ENCODE assay signal across 25 cellular contexts in the genomic region with DNA sequence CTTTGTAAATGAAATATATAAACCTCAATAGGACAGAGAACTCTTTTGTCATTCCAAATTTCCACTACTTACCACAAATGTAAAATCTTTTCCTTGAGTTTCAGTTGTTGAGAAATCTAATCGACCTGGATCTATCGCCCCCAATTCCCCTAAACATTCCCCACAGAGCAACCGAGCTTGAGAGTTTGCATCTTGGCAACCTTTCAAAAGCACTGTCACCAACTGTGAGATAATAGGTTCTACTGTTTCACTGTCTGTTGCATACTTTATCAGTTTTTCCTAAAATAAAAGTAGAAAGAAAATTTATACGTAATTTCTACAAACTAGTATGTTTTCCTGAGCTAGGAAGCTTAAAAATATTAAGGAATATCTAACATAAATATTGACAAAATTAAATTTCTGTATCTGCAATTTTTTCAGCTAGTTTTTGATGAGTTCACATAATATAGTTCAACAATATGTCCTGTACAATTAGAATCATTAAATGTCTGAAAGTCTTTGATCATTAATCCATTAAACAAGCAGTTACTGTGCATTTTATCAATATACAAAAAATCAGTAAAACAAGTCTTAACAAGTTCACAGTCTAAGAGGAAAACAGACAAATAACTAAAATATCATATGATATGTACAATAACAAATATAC. TPM values are rescaled to one million over a fixed set of nuclear protein-coding genes. Genes with fewer than 3 reads are reported as not detected.
A peak's percentile ranks its signal among the peaks of the same experiment; 100 is the strongest.
DNase-seq lines count a peak whose midpoint lies in the region; ATAC-seq and TF ChIP-seq lines count a peak whose summit lies in the region.
"Had no signal": no experiment of that assay in that cellular context is flagged by ENCODE, and none has a peak within 500 bp of the region (broad histone marks: within the 10 kb centered on the region; RNA-seq: fewer than 3 reads in every experiment).

No MANE protein-coding gene starts in this region.

- intact Hi-C loops in IMR-90 (cut with micrococcal nuclease): no loop called here

- no peak overlapping the region for H2AK5ac ChIP-seq in IMR-90 (ENCODE audit: low read depth, low read length)

- dilution Hi-C loops in IMR-90 (cut with HindIII; ENCODE audit: low sequenced_read_pairs, unreplicated experiment): no loop called here

- H3K4me2 ChIP-seq in IMR-90 (ENCODE audit: low read depth, low read length): no peak overlapping the region

- H3K36me3 ChIP-seq in IMR-90 (ENCODE audit: control insufficient read depth, insufficient read depth, low read length) (peaks cover 5% of the 10 kb centered on the region; the same call in 1 of the 2 replicates), tibial nerve (peaks cover 0 to 58% (median 0%) of the 10 kb centered on the region in 3 donors)
- H3K36me3 ChIP-seq: ovary had no signal

- no peaks in the 10 kb centered on the region for H3K27me3 Mint-ChIP-seq in activated naive CD4-positive, alpha-beta T cell treated with anti-CD3 and anti-CD28 coated beads, Interleukin-2, amount 10 ng/mL, durations not matched to agents 7 days and 5 days
- H3K27me3 Mint-ChIP-seq: activated CD8-positive, alpha-beta T cell treated with anti-CD3 and anti-CD28 coated beads for 36 hours; brain had no signal

- H3K27me3 ChIP-seq in IMR-90 (ENCODE audit: control insufficient read depth, insufficient read depth, low read length) (no peaks in the 10 kb centered on the region), tibial nerve (no peaks in the 10 kb centered on the region)
- H3K27me3 ChIP-seq: adrenal gland, heart right ventricle, MG63, ovary, SJSA1, spleen, transverse colon had no signal

- H3K9me1 ChIP-seq in IMR-90 (ENCODE audit: insufficient read depth, low read length): no peaks in the 10 kb centered on the region

- no peak for ATAC-seq in IMR-90 (ENCODE audit: low read depth)
- ATAC-seq: activated CD8-positive, alpha-beta T cell treated with anti-CD3 and anti-CD28 coated beads for 36 hours; heart right ventricle had no signal

- CTCF ChIA-PET in activated naive CD4-positive, alpha-beta T cell treated with anti-CD3 and anti-CD28 coated beads, Interleukin-2, amount 10 ng/mL, durations not matched to agents 7 days and 5 days (lab: Charles Lee): no interaction called here
- CTCF ChIA-PET in IMR-90 (lab: Yijun Ruan, JAX): no interaction called here

- H3K27ac Mint-ChIP-seq in activated naive CD4-positive, alpha-beta T cell treated with anti-CD3 and anti-CD28 coated beads, Interleukin-2, amount 10 ng/mL, durations not matched to agents 7 days and 5 days: peak overlapping the region; percentile 33
- H3K27ac Mint-ChIP-seq: activated CD8-positive, alpha-beta T cell treated with anti-CD3 and anti-CD28 coated beads for 36 hours; brain had no signal

- TF ChIP-seq EP300 in tibial nerve (IDR thresholded peaks at IDR 0.05): no peak

- H2BK5ac ChIP-seq in IMR-90 (ENCODE audit: low read depth, low read length, poor library complexity, severe bottlenecking): no peak overlapping the region

- H3K4me1 Mint-ChIP-seq in activated naive CD4-positive, alpha-beta T cell treated with anti-CD3 and anti-CD28 coated beads, Interleukin-2, amount 10 ng/mL, durations not matched to agents 7 days and 5 days: no peaks in the 10 kb centered on the region
- H3K4me1 Mint-ChIP-seq: brain had no signal

- no peaks in the 10 kb centered on the region for H3K9me3 Mint-ChIP-seq in activated naive CD4-positive, alpha-beta T cell treated with anti-CD3 and anti-CD28 coated beads, Interleukin-2, amount 10 ng/mL, durations not matched to agents 7 days and 5 days
- H3K9me3 Mint-ChIP-seq: activated CD8-positive, alpha-beta T cell treated with anti-CD3 and anti-CD28 coated beads for 36 hours had no signal

- in situ Hi-C loops in IMR-90 (cut with MboI; ENCODE audit: low sequenced_read_pairs): no loop called here

- TF ChIP-seq RAD21 in IMR-90 (IDR thresholded peaks at IDR 0.05; ENCODE audit: low read length): no peak

- no peak overlapping the region for H3K4me3 Mint-ChIP-seq in activated naive CD4-positive, alpha-beta T cell treated with anti-CD3 and anti-CD28 coated beads, Interleukin-2, amount 10 ng/mL, durations not matched to agents 7 days and 5 days
- H3K4me3 Mint-ChIP-seq: activated CD8-positive, alpha-beta T cell treated with anti-CD3 and anti-CD28 coated beads for 36 hours; brain had no signal

- WGBS in IMR-90 (ENCODE audit: extremely low coverage in 2 of 2, insufficient read length in 1 of 2), 2 experiments: no CpG with 5 or more reads among the region's 4 CpGs
- 55 to 68% methylated on average over 4 of the region's 4 CpGs for WGBS in tibial nerve, 2 donors

- no peak overlapping the region for H4K91ac ChIP-seq in IMR-90 (ENCODE audit: insufficient read depth, low read depth, low read length)

- no peak overlapping the region for H4K5ac ChIP-seq in IMR-90 (ENCODE audit: low read depth, low read length)

- no peak overlapping the region for H2AFZ ChIP-seq in IMR-90 (replicated peaks; ENCODE audit: low read length, poor library complexity)

- H2BK120ac ChIP-seq in IMR-90 (ENCODE audit: low read depth, low read length): no peak overlapping the region

- H3K4me3 ChIP-seq in IMR-90 (ENCODE audit: insufficient read depth, low read depth, low read length) (no peak overlapping the region), choroid plexus epithelial cell (ENCODE audit: low read depth, low read length) (no peak overlapping the region), tibial nerve (no peak overlapping the region)
- H3K4me3 ChIP-seq: adrenal gland, coronary artery, HAP-1, heart right ventricle, lung, MG63, ovary, SJSA1, spleen, transverse colon had no signal

- no peak overlapping the region for H3K56ac ChIP-seq in IMR-90 (ENCODE audit: extremely low read depth, insufficient read depth, low read length)

- H4K20me1 ChIP-seq in IMR-90 (ENCODE audit: insufficient read depth, low read length): no peaks in the 10 kb centered on the region

- no peak overlapping the region for H2BK15ac ChIP-seq in IMR-90 (ENCODE audit: low read depth, low read length)

- peaks cover 21% of the 10 kb centered on the region for H3K36me3 Mint-ChIP-seq in activated naive CD4-positive, alpha-beta T cell treated with anti-CD3 and anti-CD28 coated beads, Interleukin-2, amount 10 ng/mL, durations not matched to agents 7 days and 5 days

- BruUV-seq in IMR-90 (replicated peaks; lab: Mats Ljungman, UMichigan): no TSS peak

- H2BK20ac ChIP-seq in IMR-90 (ENCODE audit: low read depth, low read length): no peak overlapping the region

- H3K27ac ChIP-seq in IMR-90 (ENCODE audit: insufficient read depth, low read length) (no peak overlapping the region), tibial nerve (no peak overlapping the region)
- H3K27ac ChIP-seq: adrenal gland, coronary artery, heart right ventricle, ovary, SJSA1, spleen, transverse colon had no signal

- no peak overlapping the region for H3K18ac ChIP-seq in IMR-90 (ENCODE audit: low read depth, low read length)

- no peaks in the 10 kb centered on the region for H3K4me1 ChIP-seq in IMR-90 (ENCODE audit: control insufficient read depth, insufficient read depth, low read length)
- no peaks in the 10 kb centered on the region for H3K4me1 ChIP-seq in tibial nerve
- H3K4me1 ChIP-seq: adrenal gland, HAP-1, heart right ventricle, SJSA1, spleen, transverse colon had no signal

- POLR2A ChIA-PET in IMR-90 (lab: Charles Lee; ENCODE audit: unreplicated experiment): no interaction called here

- no peaks in the 10 kb centered on the region for H3K79me1 ChIP-seq in IMR-90 (ENCODE audit: low read depth in 1 of 2, low read length in 2 of 2)

- no peak overlapping the region for H2AK9ac ChIP-seq in IMR-90 (replicated peaks; ENCODE audit: low read depth, low read length, poor library complexity)

- TF ChIP-seq CTCF in IMR-90 (conservative IDR thresholded peaks at IDR 0.05; ENCODE audit: low read depth, low read length) (no peak), choroid plexus epithelial cell (conservative IDR thresholded peaks at IDR 0.05; ENCODE audit: low read depth, low read length) (no peak), tibial nerve (IDR thresholded peaks at IDR 0.05) (no peak)

- H3K14ac ChIP-seq in IMR-90 (replicated peaks; ENCODE audit: low read depth, low read length): no peak overlapping the region

- H4K8ac ChIP-seq in IMR-90 (ENCODE audit: low read depth in 2 of 2, low read length in 2 of 2): no peak overlapping the region

- H3K4ac ChIP-seq in IMR-90 (ENCODE audit: low read depth, low read length): no peak overlapping the region

- no peak overlapping the region for H3K9ac ChIP-seq in IMR-90 (ENCODE audit: low read depth, low read length)

- no peak overlapping the region for H3K23ac ChIP-seq in IMR-90 (ENCODE audit: low read depth, low read length)

- no peaks in the 10 kb centered on the region for H3K9me3 ChIP-seq in IMR-90 (ENCODE audit: control insufficient read depth, insufficient read depth, low read length)
- peaks cover 0 to 14% (median 0%) of the 10 kb centered on the region in 4 donors for H3K9me3 ChIP-seq in tibial nerve
- H3K9me3 ChIP-seq: HAP-1, ovary, SJSA1 had no signal

- no peak for DNase-seq in activated naive CD4-positive, alpha-beta T cell treated with anti-CD3 and anti-CD28 coated beads, Interleukin-2, amount 10 ng/mL, durations not matched to agents 7 days and 5 days
- no peak for DNase-seq in activated naive CD4-positive, alpha-beta T cell treated with Interleukin-2 at 50 U/mL for 16 hours
- DNase-seq in IMR-90 (peak; percentile 23), choroid plexus epithelial cell (ENCODE audit: low read depth) (peak; percentile 66), putamen (ENCODE audit: low spot score) (peak; percentile 5), tibial nerve (ENCODE audit: low spot score in 2 of 2) (no peak), NOMO-1 treated with DMSO at 0.1 percent for 48 hours (lab: John Stamatoyannopoulos, UW; ENCODE audit: unreplicated experiment) (no peak)
- DNase-seq: activated CD8-positive, alpha-beta T cell treated with anti-CD3 and anti-CD28 coated beads for 36 hours; activated effector memory CD4-positive, alpha-beta T cell treated with Interleukin-2 at 50 U/mL for 16 hours; C1 segment of cervical spinal cord; effector memory CD4-positive, alpha-beta T cell; heart right ventricle; KBM-7; MG63; NCI-H1436 treated with DMSO at 0.1 percent for 48 hours; ovary; spleen; stimulated activated CD4-positive, alpha-beta T cell treated with anti-CD3 and anti-CD28 coated beads, Interleukin-2, amount 100 ng/mL, for 48 hours; transverse colon had no signal

- no peak for TF ChIP-seq POLR2A in IMR-90 (IDR thresholded peaks at IDR 0.05; ENCODE audit: low read depth, low read length)
- TF ChIP-seq POLR2A in tibial nerve (IDR thresholded peaks at IDR 0.05): no peak

TF ChIP-seq in IMR-90, 13 proteins besides CTCF, POLR2A, EP300 and RAD21:
- TF ChIP-seq RFX5 (IDR thresholded peaks at IDR 0.05; ENCODE audit: low read depth, low read length) (no peak), CEBPB (IDR thresholded peaks at IDR 0.05; ENCODE audit: low read depth, low read length) (no peak)

RNA-seq across cellular contexts. Expression of a gene that starts 54.5 kb away (rescaled TPM):
- 28.0 and 36.7 TPM in 2 replicates for total RNA-seq in IMR-90 (2012; rRNA removed)
- polyA plus RNA-seq in IMR-90 (2012; rRNA removed): 6.5 and 9.5 TPM in 2 replicates
- 1.2 TPM in 2 replicates for polyA plus RNA-seq in IMR-90 (2012; cell fraction: cytosol; rRNA removed)
- 5.2 and 30.0 TPM in 2 replicates for polyA plus RNA-seq in IMR-90 (2012; cell fraction: nucleus; rRNA removed; ENCODE audit: low replicate concordance)
- total RNA-seq in tibial nerve: 10 to 100 TPM; 20.8 to 43.3 (median 31.6) TPM

Comparison
In these comparisons a context has a peak if more than half of its experiments do, and no peak if none do; other contexts are left out.
1. DNase-seq: peak in IMR-90 (single experiment), choroid plexus epithelial cell (single experiment) and putamen (single experiment); none in activated naive CD4-positive, alpha-beta T cell treated with anti-CD3 and anti-CD28 coated beads, Interleukin-2, amount 10 ng/mL, durations not matched to agents 7 days and 5 days (single experiment), activated naive CD4-positive, alpha-beta T cell treated with Interleukin-2 at 50 U/mL for 16 hours (single experiment), tibial nerve (0 of 2) and NOMO-1 treated with DMSO at 0.1 percent for 48 hours (single experiment).